Comparison of ENCODE assay signal across 8 cellular contexts in the genomic region with DNA sequence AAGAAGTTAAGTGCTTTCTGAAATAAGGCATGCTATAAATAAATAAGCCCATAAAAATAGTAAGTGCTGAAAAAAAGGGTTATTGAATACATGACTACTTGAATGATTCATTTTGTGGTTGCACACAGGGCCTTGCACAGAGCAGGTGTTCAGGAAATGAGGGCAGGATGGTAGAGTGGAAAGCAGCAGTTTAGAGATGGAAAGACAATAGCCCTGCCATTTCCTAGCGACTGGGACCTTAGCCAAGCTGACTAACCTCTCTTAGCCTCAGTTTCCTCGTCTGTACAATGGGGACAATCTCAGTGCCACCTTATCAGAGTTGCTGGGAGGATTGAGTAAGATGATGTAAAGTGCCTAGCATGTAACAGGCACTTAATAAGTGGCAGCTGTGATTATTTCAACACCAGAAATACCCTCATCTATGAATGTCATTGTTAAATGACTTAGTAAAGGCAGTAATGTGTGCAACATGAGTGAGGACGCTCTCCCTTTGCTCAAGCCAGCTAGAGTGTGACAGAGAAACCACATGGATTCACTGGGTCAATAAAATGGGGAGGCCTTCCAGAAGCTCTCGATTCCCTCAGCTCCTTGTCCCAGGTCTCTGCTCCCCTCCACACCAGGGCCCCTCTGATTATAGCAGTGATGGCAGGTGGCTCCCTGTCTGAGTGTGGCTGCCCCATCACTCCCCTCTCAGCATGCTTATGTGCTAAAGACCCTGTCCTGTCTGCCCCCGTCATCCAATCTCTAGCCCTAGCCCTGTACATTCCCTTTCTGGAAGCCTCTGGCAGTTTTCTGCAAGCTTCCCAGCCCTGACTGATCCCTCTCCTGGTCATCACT. TPM values are rescaled to one million over a fixed set of nuclear protein-coding genes. Genes with fewer than 3 reads are reported as not detected.
DNase-seq lines count a peak whose midpoint lies in the region; ATAC-seq, FAIRE-seq and TF ChIP-seq lines count a peak whose summit lies in the region.

No MANE protein-coding gene starts in this region.

- no peaks in the 10 kb centered on the region for H3K36me3 ChIP-seq in KOPT-K1 (ENCODE audit: insufficient read depth, low read length)
- no peaks in the 10 kb centered on the region for H3K36me3 ChIP-seq in small intestine (ENCODE audit: control insufficient read depth in 2 of 2, insufficient read depth in 2 of 2, low read length in 2 of 2)

- H3K4me3 ChIP-seq in choroid plexus epithelial cell (ENCODE audit: low read depth, low read length) (no peak overlapping the region), small intestine (ENCODE audit: low read depth in 1 of 2, low read length in 2 of 2) (no peak overlapping the region), coronary artery (no peak overlapping the region)

- no peaks in the 10 kb centered on the region for H3K27me3 ChIP-seq in small intestine (ENCODE audit: control insufficient read depth in 2 of 2, insufficient read depth in 2 of 2, low read length in 2 of 2)

- no peak for FAIRE-seq in small intestine (lab: Jason Lieb, UNC)

- 53 to 72% (median 64%) methylated on average over 5 of the region's 5 CpGs for WGBS in small intestine, 3 donors

- H3K27ac ChIP-seq in KOPT-K1 (ENCODE audit: low read depth, low read length, poor library complexity, severe bottlenecking) (peak overlapping the region; percentile 98), small intestine (ENCODE audit: low read depth in 1 of 2, low read length in 1 of 2) (peak overlapping the region; percentile 47 to 73), coronary artery (peak overlapping the region in 1 of 2 donors; percentile 79)

- peak; percentile 51 for ATAC-seq in GM21825 (IDR thresholded peaks at IDR 0.05; ENCODE audit: unreplicated experiment)

- DNase-seq in GM13976 (ENCODE audit: low spot score) (peak; percentile 74), T-helper 2 cell (peak in 4 of 5 experiments; percentile 33 to 96 (median 58)), choroid plexus epithelial cell (ENCODE audit: low read depth) (peak; percentile 72), small intestine (peak; percentile 48), pons (ENCODE audit: low spot score) (no peak), coronary artery (ENCODE audit: low spot score) (no peak)

- in situ Hi-C loops in GM13976 (cut with MboI; ENCODE audit: low sequenced_read_pairs, unreplicated experiment) = no loop called here

- H3K9me3 ChIP-seq in KOPT-K1 (ENCODE audit: insufficient read depth, low read length, poor library complexity, severe bottlenecking) = no peaks in the 10 kb centered on the region
- H3K9me3 ChIP-seq in small intestine (ENCODE audit: control insufficient read depth, low read depth) = no peaks in the 10 kb centered on the region

- H3K4me1 ChIP-seq in small intestine (ENCODE audit: control insufficient read depth in 2 of 2, insufficient read depth in 1 of 2, low read depth in 1 of 2, low read length in 1 of 2) = peaks cover 3 to 12% of the 10 kb centered on the region in 2 donors

- TF ChIP-seq CTCF in GM13976 (IDR thresholded peaks at IDR 0.05; ENCODE audit: borderline replicate concordance, control extremely low read depth, extremely low read depth, insufficient read depth, missing control alignments) (no peak), choroid plexus epithelial cell (conservative IDR thresholded peaks at IDR 0.05; ENCODE audit: low read depth, low read length) (no peak), coronary artery (IDR thresholded peaks at IDR 0.05) (no peak)

RNA-seq across cellular contexts. Expression of a gene that starts 16.0 kb away (rescaled TPM):
- 10 to 100 TPM in 1 of 3 donors, 1 to 10 TPM in 2; 2.0 to 35.7 (median 6.5) TPM for polyA plus RNA-seq in small intestine

RNA-seq across cellular contexts. Expression of a gene that starts 33.6 kb away (rescaled TPM):
- 1 to 10 TPM; 1.1 to 2.8 (median 1.1) TPM for polyA plus RNA-seq in small intestine

RNA-seq across cellular contexts. Expression of a gene that starts 50.2 kb away (rescaled TPM):
- polyA plus RNA-seq in small intestine = 10 to 100 TPM; 15.4 to 17.2 (median 16.3) TPM

Comparison
In these comparisons a context has a peak if more than half of its experiments do, and no peak if none do; other contexts are left out.
1. DNase-seq: peak in GM13976 (single experiment), T-helper 2 cell (4 of 5), choroid plexus epithelial cell (single experiment) and small intestine (single experiment); none in pons (single experiment) and coronary artery (single experiment).